Comparison of ENCODE assay signal across 1 cellular context in the genomic region with DNA sequence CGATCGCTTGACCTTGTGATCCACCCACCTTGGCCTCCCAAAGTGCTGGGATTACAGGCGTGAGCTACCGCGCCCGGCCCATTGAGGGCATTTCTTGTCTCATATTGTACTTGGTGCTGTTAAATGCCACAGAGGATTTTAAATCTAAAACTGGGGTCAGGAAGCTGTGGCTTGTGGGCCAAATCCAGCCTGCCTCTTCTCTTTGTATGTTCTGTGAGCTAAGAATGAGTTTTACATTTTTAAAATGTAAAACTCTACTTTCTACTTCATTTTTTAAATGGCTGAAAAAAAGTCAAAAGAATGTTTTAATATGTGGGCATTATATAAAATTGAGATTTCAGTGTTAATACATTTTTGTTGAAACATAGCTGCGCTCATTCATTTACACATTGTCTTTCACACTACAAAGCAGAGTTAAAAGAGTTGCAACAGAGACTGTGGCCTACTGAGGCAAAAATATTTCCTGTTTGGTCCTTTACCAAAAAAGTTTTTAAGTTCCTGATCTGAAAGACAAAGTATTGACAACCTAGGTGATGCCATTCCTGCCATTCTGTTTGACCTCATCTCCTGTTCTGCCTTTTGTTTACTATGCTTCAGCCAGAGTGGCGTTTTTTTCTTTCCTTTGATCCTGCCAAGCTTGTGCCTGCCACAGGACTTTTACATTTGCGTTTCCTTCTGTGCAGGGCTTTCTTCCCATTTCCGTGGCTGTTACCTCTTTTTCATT.
TF ChIP-seq lines count a peak whose summit lies in the region.

No MANE protein-coding gene starts in this region.

TF ChIP-seq in liver, 16 proteins besides CTCF, POLR2A, EP300 and RAD21 (continued from another document):
- TF ChIP-seq, protein P1, sequence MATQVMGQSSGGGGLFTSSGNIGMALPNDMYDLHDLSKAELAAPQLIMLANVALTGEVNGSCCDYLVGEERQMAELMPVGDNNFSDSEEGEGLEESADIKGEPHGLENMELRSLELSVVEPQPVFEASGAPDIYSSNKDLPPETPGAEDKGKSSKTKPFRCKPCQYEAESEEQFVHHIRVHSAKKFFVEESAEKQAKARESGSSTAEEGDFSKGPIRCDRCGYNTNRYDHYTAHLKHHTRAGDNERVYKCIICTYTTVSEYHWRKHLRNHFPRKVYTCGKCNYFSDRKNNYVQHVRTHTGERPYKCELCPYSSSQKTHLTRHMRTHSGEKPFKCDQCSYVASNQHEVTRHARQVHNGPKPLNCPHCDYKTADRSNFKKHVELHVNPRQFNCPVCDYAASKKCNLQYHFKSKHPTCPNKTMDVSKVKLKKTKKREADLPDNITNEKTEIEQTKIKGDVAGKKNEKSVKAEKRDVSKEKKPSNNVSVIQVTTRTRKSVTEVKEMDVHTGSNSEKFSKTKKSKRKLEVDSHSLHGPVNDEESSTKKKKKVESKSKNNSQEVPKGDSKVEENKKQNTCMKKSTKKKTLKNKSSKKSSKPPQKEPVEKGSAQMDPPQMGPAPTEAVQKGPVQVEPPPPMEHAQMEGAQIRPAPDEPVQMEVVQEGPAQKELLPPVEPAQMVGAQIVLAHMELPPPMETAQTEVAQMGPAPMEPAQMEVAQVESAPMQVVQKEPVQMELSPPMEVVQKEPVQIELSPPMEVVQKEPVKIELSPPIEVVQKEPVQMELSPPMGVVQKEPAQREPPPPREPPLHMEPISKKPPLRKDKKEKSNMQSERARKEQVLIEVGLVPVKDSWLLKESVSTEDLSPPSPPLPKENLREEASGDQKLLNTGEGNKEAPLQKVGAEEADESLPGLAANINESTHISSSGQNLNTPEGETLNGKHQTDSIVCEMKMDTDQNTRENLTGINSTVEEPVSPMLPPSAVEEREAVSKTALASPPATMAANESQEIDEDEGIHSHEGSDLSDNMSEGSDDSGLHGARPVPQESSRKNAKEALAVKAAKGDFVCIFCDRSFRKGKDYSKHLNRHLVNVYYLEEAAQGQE (IDR thresholded peaks at IDR 0.05) = no peak
- TF ChIP-seq, protein P2, sequence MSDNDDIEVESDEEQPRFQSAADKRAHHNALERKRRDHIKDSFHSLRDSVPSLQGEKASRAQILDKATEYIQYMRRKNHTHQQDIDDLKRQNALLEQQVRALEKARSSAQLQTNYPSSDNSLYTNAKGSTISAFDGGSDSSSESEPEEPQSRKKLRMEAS (IDR thresholded peaks at IDR 0.05) = peak; percentile 77
- TF ChIP-seq YY1 (IDR thresholded peaks at IDR 0.05) (peak; percentile 43), TAF1 (conservative IDR thresholded peaks at IDR 0.05) (no peak), RXRA (IDR thresholded peaks at IDR 0.05) (peak; percentile 61 to 66), FOXA1 (IDR thresholded peaks at IDR 0.05) (no peak), EGR1 (IDR thresholded peaks at IDR 0.05; ENCODE audit: low read depth in 2 of 2) (peak in 1 of 2 donors; percentile 37), NR2F2 (IDR thresholded peaks at IDR 0.05) (no peak), HNF4A (conservative IDR thresholded peaks at IDR 0.05) (peak; percentile 9 to 32), SP1 (IDR thresholded peaks at IDR 0.05) (peak; percentile 35), HNF4G (IDR thresholded peaks at IDR 0.05) (no peak), FOXA2 (IDR thresholded peaks at IDR 0.05) (peak; percentile 58), JUND (IDR thresholded peaks at IDR 0.05) (peak in 1 of 2 donors; percentile 43)
- TF ChIP-seq, protein P3, sequence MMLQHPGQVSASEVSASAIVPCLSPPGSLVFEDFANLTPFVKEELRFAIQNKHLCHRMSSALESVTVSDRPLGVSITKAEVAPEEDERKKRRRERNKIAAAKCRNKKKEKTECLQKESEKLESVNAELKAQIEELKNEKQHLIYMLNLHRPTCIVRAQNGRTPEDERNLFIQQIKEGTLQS (IDR thresholded peaks at IDR 0.05) = peak; percentile 56
- TF ChIP-seq, protein P4, sequence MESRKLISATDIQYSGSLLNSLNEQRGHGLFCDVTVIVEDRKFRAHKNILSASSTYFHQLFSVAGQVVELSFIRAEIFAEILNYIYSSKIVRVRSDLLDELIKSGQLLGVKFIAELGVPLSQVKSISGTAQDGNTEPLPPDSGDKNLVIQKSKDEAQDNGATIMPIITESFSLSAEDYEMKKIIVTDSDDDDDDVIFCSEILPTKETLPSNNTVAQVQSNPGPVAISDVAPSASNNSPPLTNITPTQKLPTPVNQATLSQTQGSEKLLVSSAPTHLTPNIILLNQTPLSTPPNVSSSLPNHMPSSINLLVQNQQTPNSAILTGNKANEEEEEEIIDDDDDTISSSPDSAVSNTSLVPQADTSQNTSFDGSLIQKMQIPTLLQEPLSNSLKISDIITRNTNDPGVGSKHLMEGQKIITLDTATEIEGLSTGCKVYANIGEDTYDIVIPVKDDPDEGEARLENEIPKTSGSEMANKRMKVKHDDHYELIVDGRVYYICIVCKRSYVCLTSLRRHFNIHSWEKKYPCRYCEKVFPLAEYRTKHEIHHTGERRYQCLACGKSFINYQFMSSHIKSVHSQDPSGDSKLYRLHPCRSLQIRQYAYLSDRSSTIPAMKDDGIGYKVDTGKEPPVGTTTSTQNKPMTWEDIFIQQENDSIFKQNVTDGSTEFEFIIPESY (IDR thresholded peaks at IDR 0.05) = no peak
